Comparison of ENCODE assay signal across 24 cellular contexts in the genomic region with DNA sequence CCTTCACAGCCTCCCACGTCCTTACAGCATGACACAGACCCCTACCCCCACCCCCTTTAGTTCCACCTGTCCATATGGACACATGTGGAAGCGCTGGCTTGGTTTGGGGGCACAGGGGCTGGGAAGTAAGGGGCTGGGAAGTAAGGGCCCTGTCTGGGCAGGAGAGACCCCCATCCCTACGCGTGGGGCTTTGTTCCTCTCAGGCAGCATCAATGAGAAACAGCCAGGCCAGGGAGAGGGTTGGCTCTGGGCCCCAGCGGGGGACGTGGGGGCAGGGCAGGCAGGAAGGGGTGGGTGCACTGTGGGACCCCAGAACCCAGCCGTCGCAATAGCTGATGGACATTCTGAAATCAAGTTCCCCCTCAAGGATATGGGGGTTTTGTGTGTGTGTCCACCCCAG. TPM values are rescaled to one million over a fixed set of nuclear protein-coding genes. Genes with fewer than 3 reads are reported as not detected.
"Had no signal": no experiment of that assay in that cellular context is flagged by ENCODE, and none has a peak within 500 bp of the region (broad histone marks: within the 10 kb centered on the region; RNA-seq: fewer than 3 reads in every experiment).

No MANE protein-coding gene starts in this region.

- H3K27ac ChIP-seq: brain microvascular endothelial cell, cardiac muscle cell had no signal

- H3K36me3 ChIP-seq: brain microvascular endothelial cell, cardiac muscle cell, MG63 had no signal

- H3K9me3 Mint-ChIP-seq: activated CD4-positive, alpha-beta memory T cell treated with anti-CD3 and anti-CD28 coated beads for 36 hours; activated CD4-positive, alpha-beta T cell treated with anti-CD3 and anti-CD28 coated beads, Interleukin-2, amount 10 ng/mL, durations not matched to agents 7 days and 5 days; activated naive CD4-positive, alpha-beta T cell treated with anti-CD3 and anti-CD28 coated beads, Interleukin-2, amount 50 U/mL, for 72 hours; activated naive CD8-positive, alpha-beta T cell treated with anti-CD3 and anti-CD28 coated beads, Interleukin-2, amount 50 U/mL, for 24 hours; activated T-cell treated with anti-CD3 and anti-CD28 coated beads, Interleukin-2, amount 50 U/mL, for 4 hours had no signal

- H3K4me3 ChIP-seq: cardiac muscle cell, MG63 had no signal

- H3K4me3 Mint-ChIP-seq: activated CD4-positive, alpha-beta memory T cell treated with anti-CD3 and anti-CD28 coated beads for 36 hours; activated CD4-positive, alpha-beta T cell treated with anti-CD3 and anti-CD28 coated beads, Interleukin-2, amount 10 ng/mL, durations not matched to agents 7 days and 5 days; activated naive CD8-positive, alpha-beta T cell treated with anti-CD3 and anti-CD28 coated beads, Interleukin-2, amount 50 U/mL, for 24 hours; activated T-cell treated with anti-CD3 and anti-CD28 coated beads, Interleukin-2, amount 50 U/mL, for 4 hours; T-helper 1 cell treated with Interleukin-12 subunit alpha and Interleukin-12 subunit beta and Interleukin-4 antibody, amounts not matched to agents 30 μg/mL and 1 μg/mL, for 36 hours had no signal

- DNase-seq: activated CD4-positive, alpha-beta memory T cell treated with anti-CD3 and anti-CD28 coated beads for 36 hours; activated CD4-positive, alpha-beta T cell treated with anti-CD3 and anti-CD28 coated beads, Interleukin-2, amount 10 ng/mL, durations not matched to agents 7 days and 5 days; activated CD4-positive, CD25-positive, alpha-beta regulatory T cell; activated CD8-positive, alpha-beta memory T cell treated with anti-CD3 and anti-CD28 coated beads for 24 hours; activated effector memory CD4-positive, alpha-beta T cell treated with anti-CD3 and anti-CD28 coated beads, Interleukin-2, amount 50 U/mL, for 16 hours; activated naive CD4-positive, alpha-beta T cell treated with Interleukin-2 at 50 U/mL for 16 hours; activated naive CD8-positive, alpha-beta T cell treated with anti-CD3 and anti-CD28 coated beads, Interleukin-2, amount 50 U/mL, for 24 hours; activated T-cell treated with anti-CD3 and anti-CD28 coated beads, Interleukin-2, amount 50 U/mL, for 4 hours; amniotic stem cell; brain microvascular endothelial cell; MG63; MV-4-11; NCI-H1105; NCI-H1436; NCI-H1694 treated with DMSO at 0.1 percent for 48 hours; NCI-H2081; NCI-H446; NCI-H524; PC-3; SHP77 treated with DMSO at 0.1 percent for 48 hours had no signal

- H3K36me3 Mint-ChIP-seq: activated CD4-positive, alpha-beta memory T cell treated with anti-CD3 and anti-CD28 coated beads for 36 hours had no signal

- H3K27ac Mint-ChIP-seq: activated CD4-positive, alpha-beta memory T cell treated with anti-CD3 and anti-CD28 coated beads for 36 hours; activated CD4-positive, alpha-beta T cell treated with anti-CD3 and anti-CD28 coated beads, Interleukin-2, amount 10 ng/mL, durations not matched to agents 7 days and 5 days; activated naive CD4-positive, alpha-beta T cell treated with anti-CD3 and anti-CD28 coated beads, Interleukin-2, amount 50 U/mL, for 72 hours; activated naive CD8-positive, alpha-beta T cell treated with anti-CD3 and anti-CD28 coated beads, Interleukin-2, amount 50 U/mL, for 24 hours; T-helper 1 cell treated with Interleukin-12 subunit alpha and Interleukin-12 subunit beta and Interleukin-4 antibody, amounts not matched to agents 30 μg/mL and 1 μg/mL, for 36 hours had no signal

RNA-seq across cellular contexts. Expression of gene NCAN, which starts 1.1 kb away (rescaled TPM):
- total RNA-seq: activated CD4-positive, alpha-beta T cell treated with anti-CD3 and anti-CD28 coated beads, Interleukin-2, amount 10 ng/mL, durations not matched to agents 7 days and 5 days; activated naive CD4-positive, alpha-beta T cell treated with anti-CD3 and anti-CD28 coated beads, Interleukin-2, amount 50 U/mL, for 72 hours; SK-MEL-5 had no signal
- polyA plus RNA-seq: cardiac muscle cell had no signal

RNA-seq across cellular contexts. Expression of gene MEF2B, which starts 42.8 kb away (rescaled TPM):
- total RNA-seq: cardiac muscle cell, SK-MEL-5 had no signal
